In the genomic region with DNA sequence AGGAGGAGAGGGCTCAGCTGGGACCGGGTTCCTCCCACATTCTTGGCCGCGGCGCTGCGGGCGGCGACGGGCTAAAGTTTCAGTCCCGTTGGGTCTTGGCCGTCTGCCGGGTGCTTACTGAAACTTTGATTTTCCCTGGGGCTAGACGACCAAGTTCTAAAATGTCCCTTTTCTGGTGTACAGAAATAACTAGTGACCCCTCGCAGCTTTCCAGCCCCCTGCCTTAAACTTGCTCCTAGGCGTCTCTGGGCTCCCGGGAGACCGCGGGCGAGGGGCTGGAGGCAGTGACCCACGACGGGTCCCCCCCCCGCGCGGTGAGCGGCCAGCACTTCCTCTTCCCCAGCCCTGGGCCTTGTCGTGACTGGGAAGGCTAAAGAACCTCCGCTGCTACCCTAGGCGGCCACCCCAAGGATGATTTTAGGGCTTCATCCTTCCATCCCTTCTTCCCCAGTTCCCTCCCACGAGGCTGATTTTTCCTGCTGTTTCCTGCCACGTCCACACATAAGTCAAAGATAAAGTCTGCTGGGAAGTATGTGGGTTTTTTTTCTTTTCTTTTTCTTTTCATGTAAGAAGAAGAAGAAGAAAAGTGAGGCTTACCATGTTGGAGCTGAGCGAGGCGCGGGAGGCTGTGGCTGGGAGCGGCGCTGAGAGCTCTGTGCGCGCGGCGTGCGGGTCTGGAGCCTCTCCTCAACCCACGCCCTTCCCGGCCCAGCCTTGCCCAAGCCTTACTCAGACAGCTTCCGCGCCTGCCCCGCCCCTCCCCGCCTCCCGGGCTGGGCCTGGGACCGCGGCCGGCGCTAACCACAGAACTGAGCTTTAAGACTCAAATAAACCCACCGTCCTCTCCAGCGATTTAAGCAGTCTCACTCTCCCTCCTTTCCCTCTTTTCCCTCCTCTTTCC, we compare ENCODE assay signal across 8 cellular contexts. TPM values are rescaled to one million over a fixed set of nuclear protein-coding genes. Genes with fewer than 3 reads are reported as not detected.
DNase-seq lines count a peak whose midpoint lies in the region; ATAC-seq and TF ChIP-seq lines count a peak whose summit lies in the region.

A gene (minus strand): TSS at position 689 of the 901 bp plus-strand sequence. CDS start 89 bp downstream, at position 600.

- H3K27ac Mint-ChIP-seq in Calu3 (ENCODE audit: unreplicated experiment) = peak within 1 kb of the TSS; percentile 90

- no peaks in the 10 kb centered on the region for H3K9me3 ChIP-seq in right lobe of liver

- 6% methylated on average over 36 of the region's 52 CpGs for WGBS in right lobe of liver (ENCODE audit: insufficient coverage, low coverage, low lambda C conversion rate, missing lambda C conversion rate)

- H3K27me3 ChIP-seq in right lobe of liver = no peaks in the 10 kb centered on the region

- peaks cover 57% of the 10 kb centered on the region for H3K36me3 Mint-ChIP-seq in Calu3 (ENCODE audit: insufficient read depth, unreplicated experiment)

- H3K4me1 Mint-ChIP-seq in Calu3 (ENCODE audit: low read depth, unreplicated experiment) = peaks cover 19% of the 10 kb centered on the region

- H3K9me3 Mint-ChIP-seq in Calu3 (ENCODE audit: low read depth, unreplicated experiment) = no peaks in the 10 kb centered on the region

- ATAC-seq in right lobe of liver (peak; percentile 87 to 91 (median 88)), GM21825 (IDR thresholded peaks at IDR 0.05; ENCODE audit: unreplicated experiment) (no peak)

- peak; percentile 87 for TF ChIP-seq POLR2A in right lobe of liver (IDR thresholded peaks at IDR 0.05)

- H3K27me3 Mint-ChIP-seq in Calu3 (ENCODE audit: unreplicated experiment) = no peaks in the 10 kb centered on the region

- CTCF ChIA-PET in Calu3 (lab: Charles Lee) = interaction anchor here (0.6 to 4.8 kb wide), 12 partner anchors 11 to 789 kb away, joined by 3 to 59 read pairs (median 4); a partner anchor contains a TSS

- H3K4me3 ChIP-seq in right lobe of liver = peak within 1 kb of the TSS; percentile 27 to 51 (median 48)

- DNase-seq in Calu3 (peak; percentile 96), H4 (ENCODE audit: low spot score) (peak; percentile 84), NCI-H460 (ENCODE audit: extremely low read depth, low read depth) (peak; percentile 91), dermis microvascular lymphatic vessel endothelial cell (ENCODE audit: low read depth in 2 of 2) (peak in 1 of 2 donors; percentile 78), right lobe of liver (peak; percentile 80 to 90 (median 88))
- peak; percentile 89 to 92 for DNase-seq in activated CD4-positive, alpha-beta T cell treated with anti-CD3 and anti-CD28 coated beads, Interleukin-2, amount 50 U/mL, for 48 hours
- peak; percentile 44 to 58 (median 50) for DNase-seq in stimulated activated CD4-positive, alpha-beta T cell treated with anti-CD3 and anti-CD28 coated beads, TNF-alpha, amount 100 ng/mL, for 1 hour (ENCODE audit: low read depth in 3 of 3, low spot score in 1 of 3)

- H3K36me3 ChIP-seq in right lobe of liver = peaks cover 0 to 8% (median under 1%) of the 10 kb centered on the region in 4 donors

- TF ChIP-seq CTCF in Calu3 (IDR thresholded peaks at IDR 0.05; ENCODE audit: unreplicated experiment) (no peak), right lobe of liver (IDR thresholded peaks at IDR 0.05) (no peak)

- H3K4me3 Mint-ChIP-seq in Calu3 (ENCODE audit: low read depth, unreplicated experiment) = peak within 1 kb of the TSS; percentile 75

- H3K4me1 ChIP-seq in right lobe of liver = peaks cover 0 to 16% (median 0%) of the 10 kb centered on the region in 4 donors

- intact Hi-C loops in Calu3 (cut with micrococcal nuclease; ENCODE audit: unreplicated experiment) (no loop called here), right lobe of liver (cut with DNase I) (no loop called here)

- H3K27ac ChIP-seq in right lobe of liver = peak within 1 kb of the TSS; percentile 75 to 89 (median 82)

- TSS peak; percentile 53 for BruUV-seq in Calu3 (replicated peaks; lab: Mats Ljungman, UMichigan)

RNA-seq across cellular contexts. Expression of the gene that starts here (rescaled TPM):
- 1,217 and 1,326 TPM in 2 replicates for total RNA-seq in Calu3 (2022)
- 377 and 488 TPM in 2 replicates for total RNA-seq in H4 (2014; rRNA removed; shearing (Covaris generic))
- total RNA-seq in NCI-H460 (2014; rRNA removed; shearing (Covaris generic)) = 879 and 977 TPM in 2 replicates
- polyA plus RNA-seq in NCI-H460 (2014; cell fraction: nucleus; rRNA removed) = 216 and 287 TPM in 2 replicates
- 17.1 and 23.1 TPM in 2 replicates for total RNA-seq in dermis microvascular lymphatic vessel endothelial cell
- 10 to 100 TPM; 11.0 to 68.5 (median 25.3) TPM for total RNA-seq in right lobe of liver
